In genomic region chr15:40002295-40002694, GRCh38 we compare ENCODE assay signal across 11 cellular contexts. TPM values are rescaled to one million over a fixed set of nuclear protein-coding genes. Genes with fewer than 3 reads are reported as not detected.
DNase-seq lines count a peak whose midpoint lies in the region; ATAC-seq, FAIRE-seq and TF ChIP-seq lines count a peak whose summit lies in the region.
"Had no signal": no experiment of that assay in that cellular context is flagged by ENCODE, and none has a peak within 500 bp of the region (broad histone marks: within the 10 kb centered on the region; RNA-seq: fewer than 3 reads in every experiment).

No MANE protein-coding gene starts in this region.

- no peaks in the 10 kb centered on the region for H3K27me3 ChIP-seq in brain microvascular endothelial cell (replicated peaks)
- H3K27me3 ChIP-seq in keratinocyte (ENCODE audit: control insufficient read depth, extremely low read depth, insufficient read depth, low read length), result no peaks in the 10 kb centered on the region
- no peaks in the 10 kb centered on the region for H3K27me3 ChIP-seq in gastrocnemius medialis
- H3K27me3 ChIP-seq: esophagus muscularis mucosa had no signal

- FAIRE-seq in keratinocyte (lab: Jason Lieb, UNC) (peak; percentile 65), kidney (lab: Jason Lieb, UNC) (no peak)

- dilution Hi-C loops in keratinocyte (cut with MboI; ENCODE audit: extremely low pct_ligation_motif_present, low sequenced_read_pairs), result no loop called here

- peak; percentile 4 for DNase-seq in ACHN
- peak; percentile 55 for DNase-seq in HuH-7 (ENCODE audit: low spot score)
- DNase-seq in brain microvascular endothelial cell, result peak; percentile 34
- no peak for DNase-seq in keratinocyte (ENCODE audit: low read depth, low spot score)
- DNase-seq in kidney, result no peak
- DNase-seq in gastrocnemius medialis, result no peak
- DNase-seq: NCI-H1105, NCI-H345 had no signal

- no peaks in the 10 kb centered on the region for H3K79me2 ChIP-seq in keratinocyte (ENCODE audit: control insufficient read depth, insufficient read depth, low read length)

- peak overlapping the region; percentile 6 for H3K4me2 ChIP-seq in keratinocyte (ENCODE audit: control insufficient read depth, extremely low read depth, insufficient read depth, low read depth, low read length)

- H3K27ac ChIP-seq in brain microvascular endothelial cell (no peak overlapping the region), keratinocyte (ENCODE audit: control insufficient read depth, insufficient read depth, low read length) (no peak overlapping the region), kidney (ENCODE audit: low read depth in 2 of 2, low read length in 2 of 2) (no peak overlapping the region), gastrocnemius medialis (no peak overlapping the region)
- H3K27ac ChIP-seq: esophagus muscularis mucosa had no signal

- intact Hi-C loops in kidney (cut with DNase I), result no loop called here
- intact Hi-C loops in gastrocnemius medialis (cut with DNase I; ENCODE audit: low total_unique reads), result no loop called here

- no peak overlapping the region for H2AFZ ChIP-seq in keratinocyte (ENCODE audit: control insufficient read depth, low read length)

- H3K9me3 ChIP-seq in keratinocyte (ENCODE audit: control insufficient read depth, low read depth, low read length), result no peaks in the 10 kb centered on the region
- no peaks in the 10 kb centered on the region for H3K9me3 ChIP-seq in kidney (ENCODE audit: control insufficient read depth in 1 of 2, low read length in 2 of 2)
- H3K9me3 ChIP-seq in gastrocnemius medialis, result no peaks in the 10 kb centered on the region
- H3K9me3 ChIP-seq: esophagus muscularis mucosa had no signal

- no peaks in the 10 kb centered on the region for H4K20me1 ChIP-seq in keratinocyte (ENCODE audit: control insufficient read depth, extremely low read depth, insufficient read depth, low read length)

- ATAC-seq in GM18858 (IDR thresholded peaks at IDR 0.05; ENCODE audit: unreplicated experiment), result no peak
- ATAC-seq in gastrocnemius medialis, result no peak
- ATAC-seq in HG03460 (IDR thresholded peaks at IDR 0.05; ENCODE audit: unreplicated experiment), result no peak

- TF ChIP-seq POLR2A in gastrocnemius medialis (IDR thresholded peaks at IDR 0.05), result no peak

- peaks cover 12% of the 10 kb centered on the region for H3K4me1 ChIP-seq in keratinocyte (ENCODE audit: control insufficient read depth, extremely low read depth, insufficient read depth, low read length)
- no peaks in the 10 kb centered on the region for H3K4me1 ChIP-seq in kidney (ENCODE audit: control insufficient read depth in 1 of 2, insufficient read depth in 1 of 2, low read depth in 1 of 2, low read length in 2 of 2)
- no peaks in the 10 kb centered on the region for H3K4me1 ChIP-seq in gastrocnemius medialis
- H3K4me1 ChIP-seq: esophagus muscularis mucosa had no signal

- H3K36me3 ChIP-seq in brain microvascular endothelial cell (replicated peaks) (peaks cover 45% of the 10 kb centered on the region), keratinocyte (ENCODE audit: control insufficient read depth in 2 of 2, extremely low read depth in 1 of 2, insufficient read depth in 2 of 2, low read length in 2 of 2) (peaks cover 13 to 29% of the 10 kb centered on the region in 2 experiments), kidney (ENCODE audit: control insufficient read depth in 1 of 2, insufficient read depth in 2 of 2, low read length in 2 of 2) (peaks cover 18 to 35% of the 10 kb centered on the region in 2 donors), gastrocnemius medialis (peaks cover 0 to 82% of the 10 kb centered on the region in 2 donors)

- in situ Hi-C loops in ACHN (cut with HindIII; ENCODE audit: low pct_ligation_motif_present, low pct_unique_long_range_greater_than_20kb, low sequenced_read_pairs), result no loop called here
- in situ Hi-C loops in brain microvascular endothelial cell (cut with HindIII; ENCODE audit: low pct_ligation_motif_present, low sequenced_read_pairs), result no loop called here
- in situ Hi-C loops in gastrocnemius medialis (cut with MboI; ENCODE audit: low sequenced_read_pairs in 4 of 4), result no loop called here

- TF ChIP-seq CTCF in brain microvascular endothelial cell (IDR thresholded peaks at IDR 0.05; ENCODE audit: low read depth, low read length, missing control alignments) (no peak), keratinocyte (optimal IDR thresholded peaks at IDR 0.05 in 1 of 3, IDR thresholded peaks at IDR 0.05 in 1 of 3, conservative IDR thresholded peaks at IDR 0.05 in 1 of 3; ENCODE audit: extremely low read depth in 1 of 3, insufficient read depth in 2 of 3, low read length in 3 of 3) (no peak), kidney (IDR thresholded peaks at IDR 0.05; ENCODE audit: borderline replicate concordance, extremely low read depth, insufficient read depth) (no peak), gastrocnemius medialis (IDR thresholded peaks at IDR 0.05 in 4 of 5, conservative IDR thresholded peaks at IDR 0.05 in 1 of 5) (no peak)

- H3K4me3 ChIP-seq in brain microvascular endothelial cell (ENCODE audit: low read depth, low read length), result no peak overlapping the region
- H3K4me3 ChIP-seq in keratinocyte (ENCODE audit: control insufficient read depth in 2 of 3, extremely low read depth in 1 of 3, insufficient read depth in 2 of 3, low read depth in 1 of 3, low read length in 3 of 3), result no peak overlapping the region
- H3K4me3 ChIP-seq in kidney (ENCODE audit: low read length in 2 of 2), result no peak overlapping the region
- no peak overlapping the region for H3K4me3 ChIP-seq in gastrocnemius medialis
- H3K4me3 ChIP-seq: esophagus muscularis mucosa had no signal

- H3K9ac ChIP-seq in keratinocyte (ENCODE audit: control insufficient read depth, extremely low read depth, insufficient read depth, low read length) (no peak overlapping the region), kidney (ENCODE audit: low read length in 2 of 2) (no peak overlapping the region)

- no peaks in the 10 kb centered on the region for H3K9me1 ChIP-seq in keratinocyte (ENCODE audit: control insufficient read depth, extremely low read depth, insufficient read depth, low read length)

RNA-seq across cellular contexts. Expression of gene SRP14, which starts 36.7 kb away (rescaled TPM):
- polyA plus RNA-seq in keratinocyte, result 272 to 407 TPM (median 324 TPM) in 3 replicates
- polyA plus RNA-seq in keratinocyte (2011; ENCODE audit: low read depth), result 2,431 TPM
- 406 and 414 TPM in 2 replicates for polyA plus RNA-seq in keratinocyte (2011; cell fraction: cytosol; rRNA removed)
- polyA plus RNA-seq in keratinocyte (2011; cell fraction: nucleus; rRNA removed), result 131 and 140 TPM in 2 replicates
- polyA plus RNA-seq in keratinocyte (2012; ENCODE audit: low replicate concordance), result 226 and 292 TPM in 2 replicates
- 16.3 to 86.8 TPM (median 71.1 TPM) in 3 replicates for polyA minus RNA-seq in keratinocyte
- polyA minus RNA-seq in keratinocyte (2011; cell fraction: cytosol; rRNA and poly(A)+ RNA removed), result 121 TPM
- polyA minus RNA-seq in keratinocyte (2011; cell fraction: nucleus; rRNA and poly(A)+ RNA removed), result 18.7 and 29.6 TPM in 2 replicates
- 190 TPM for total RNA-seq in kidney
- 867 TPM for polyA plus RNA-seq in kidney (ENCODE audit: insufficient read depth, low read depth, low replicate concordance)
- total RNA-seq in gastrocnemius medialis, result 100 to 1,000 TPM; 180 to 244 (median 208) TPM

Comparison
In these comparisons a context has a peak if more than half of its experiments do, and no peak if none do; other contexts are left out.
1. DNase-seq: peak in ACHN (single experiment), HuH-7 (single experiment) and brain microvascular endothelial cell (single experiment); none in keratinocyte (single experiment), kidney (single experiment) and gastrocnemius medialis (0 of 2).